In the genomic region with DNA sequence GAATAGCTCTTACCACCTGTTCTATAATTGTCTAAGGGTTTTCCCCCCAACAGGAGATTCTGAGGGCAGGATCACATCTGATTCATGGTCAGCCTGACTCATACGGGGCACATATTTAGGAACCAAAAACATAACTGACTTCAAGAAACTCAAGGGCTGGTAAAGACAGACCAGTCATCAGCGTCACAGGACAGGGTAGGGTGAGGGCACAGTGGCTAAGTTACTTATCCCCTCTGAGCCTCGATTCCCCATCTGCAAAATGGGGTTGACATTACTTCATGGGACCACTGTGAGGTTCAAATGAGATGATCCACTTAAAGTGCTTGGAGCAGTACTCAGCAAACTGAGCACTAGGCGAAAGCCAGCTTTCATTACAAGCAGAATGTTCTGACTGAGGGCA, we compare ENCODE assay signal across 1 cellular context.
TF ChIP-seq lines count a peak whose summit lies in the region.

No MANE protein-coding gene starts in this region.

TF ChIP-seq in neural cell, 6 proteins besides CTCF, POLR2A, EP300 and RAD21 (continued from another document):
- TF ChIP-seq, protein P1, sequence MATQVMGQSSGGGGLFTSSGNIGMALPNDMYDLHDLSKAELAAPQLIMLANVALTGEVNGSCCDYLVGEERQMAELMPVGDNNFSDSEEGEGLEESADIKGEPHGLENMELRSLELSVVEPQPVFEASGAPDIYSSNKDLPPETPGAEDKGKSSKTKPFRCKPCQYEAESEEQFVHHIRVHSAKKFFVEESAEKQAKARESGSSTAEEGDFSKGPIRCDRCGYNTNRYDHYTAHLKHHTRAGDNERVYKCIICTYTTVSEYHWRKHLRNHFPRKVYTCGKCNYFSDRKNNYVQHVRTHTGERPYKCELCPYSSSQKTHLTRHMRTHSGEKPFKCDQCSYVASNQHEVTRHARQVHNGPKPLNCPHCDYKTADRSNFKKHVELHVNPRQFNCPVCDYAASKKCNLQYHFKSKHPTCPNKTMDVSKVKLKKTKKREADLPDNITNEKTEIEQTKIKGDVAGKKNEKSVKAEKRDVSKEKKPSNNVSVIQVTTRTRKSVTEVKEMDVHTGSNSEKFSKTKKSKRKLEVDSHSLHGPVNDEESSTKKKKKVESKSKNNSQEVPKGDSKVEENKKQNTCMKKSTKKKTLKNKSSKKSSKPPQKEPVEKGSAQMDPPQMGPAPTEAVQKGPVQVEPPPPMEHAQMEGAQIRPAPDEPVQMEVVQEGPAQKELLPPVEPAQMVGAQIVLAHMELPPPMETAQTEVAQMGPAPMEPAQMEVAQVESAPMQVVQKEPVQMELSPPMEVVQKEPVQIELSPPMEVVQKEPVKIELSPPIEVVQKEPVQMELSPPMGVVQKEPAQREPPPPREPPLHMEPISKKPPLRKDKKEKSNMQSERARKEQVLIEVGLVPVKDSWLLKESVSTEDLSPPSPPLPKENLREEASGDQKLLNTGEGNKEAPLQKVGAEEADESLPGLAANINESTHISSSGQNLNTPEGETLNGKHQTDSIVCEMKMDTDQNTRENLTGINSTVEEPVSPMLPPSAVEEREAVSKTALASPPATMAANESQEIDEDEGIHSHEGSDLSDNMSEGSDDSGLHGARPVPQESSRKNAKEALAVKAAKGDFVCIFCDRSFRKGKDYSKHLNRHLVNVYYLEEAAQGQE (IDR thresholded peaks at IDR 0.05; ENCODE audit: borderline replicate concordance), result no peak
- TF ChIP-seq MXI1 (conservative IDR thresholded peaks at IDR 0.05; ENCODE audit: poor library complexity, severe bottlenecking) (no peak), POLR2AphosphoS5 (IDR thresholded peaks at IDR 0.05) (no peak), TAF1 (IDR thresholded peaks at IDR 0.05; ENCODE audit: low read depth) (no peak), SMC3 (conservative IDR thresholded peaks at IDR 0.05; ENCODE audit: poor library complexity) (no peak)
